ENCODE assay signal across 9 cellular contexts in the genomic region with DNA sequence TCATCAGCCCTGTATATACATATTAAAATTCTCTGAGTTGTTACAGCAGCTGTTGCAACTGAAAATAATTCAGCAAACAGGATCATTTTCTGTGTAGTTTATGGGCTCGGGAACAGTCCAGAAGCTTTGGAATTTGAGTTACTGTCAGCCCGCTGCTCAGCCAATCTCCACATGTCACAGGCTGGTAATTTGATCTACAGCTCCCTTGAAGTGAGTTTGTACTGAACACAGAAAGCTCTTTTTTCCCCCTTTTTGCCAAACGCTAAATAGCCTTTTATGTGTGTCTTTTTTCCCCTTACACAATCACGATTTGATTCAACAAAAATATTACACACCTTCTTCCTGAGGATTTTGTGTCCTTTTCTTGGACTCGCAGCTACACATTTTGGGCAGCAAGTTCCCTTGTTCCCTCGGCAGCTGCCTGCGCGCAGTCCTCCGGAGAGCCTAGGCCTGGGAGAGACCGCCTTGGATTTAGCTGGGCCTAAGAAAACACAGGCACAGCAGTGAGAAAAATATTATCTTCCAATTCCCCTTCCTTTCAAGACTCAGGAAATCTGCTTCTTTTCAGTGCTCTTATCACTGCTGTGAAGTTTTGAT.
DNase-seq lines count a peak whose midpoint lies in the region; ATAC-seq and TF ChIP-seq lines count a peak whose summit lies in the region.
"Had no signal": no experiment of that assay in that cellular context is flagged by ENCODE, and none has a peak within 500 bp of the region (broad histone marks: within the 10 kb centered on the region; RNA-seq: fewer than 3 reads in every experiment).

No MANE protein-coding gene starts in this region.

- peaks cover 39% of the 10 kb centered on the region for H3K4me1 Mint-ChIP-seq in neural progenitor cell
- no peaks in the 10 kb centered on the region for H3K4me1 Mint-ChIP-seq in activated CD4-positive, alpha-beta memory T cell treated with anti-CD3 and anti-CD28 coated beads, Interleukin-2, amount 10 ng/mL, durations not matched to agents 7 days and 5 days

- H3K9ac ChIP-seq in neural progenitor cell: peak overlapping the region; percentile 35

- no peak for TF ChIP-seq CTCF in esophagus muscularis mucosa (IDR thresholded peaks at IDR 0.05)
- TF ChIP-seq CTCF in neural progenitor cell (IDR thresholded peaks at IDR 0.05): no peak

- H3K27ac Mint-ChIP-seq in neural progenitor cell: peak overlapping the region; percentile 99
- H3K27ac Mint-ChIP-seq in activated CD4-positive, alpha-beta memory T cell treated with anti-CD3 and anti-CD28 coated beads, Interleukin-2, amount 10 ng/mL, durations not matched to agents 7 days and 5 days: no peak overlapping the region

- H3K4me2 ChIP-seq in neural progenitor cell: peak overlapping the region; percentile 69

- no peak for TF ChIP-seq EP300 in esophagus muscularis mucosa (IDR thresholded peaks at IDR 0.05)

- H3K27me3 ChIP-seq in esophagus muscularis mucosa: no peaks in the 10 kb centered on the region
- H3K27me3 ChIP-seq in neural progenitor cell: no peaks in the 10 kb centered on the region

- peak overlapping the region; percentile 3 to 33 (median 9) for H3K27ac ChIP-seq in esophagus muscularis mucosa (replicated peaks in 1 of 4)
- peak overlapping the region; percentile 66 for H3K27ac ChIP-seq in neural progenitor cell

- ATAC-seq in GM18505 (IDR thresholded peaks at IDR 0.05; ENCODE audit: unreplicated experiment): no peak

- intact Hi-C loops in esophagus muscularis mucosa (cut with DNase I): no loop called here

- H3K4me3 Mint-ChIP-seq in neural progenitor cell: peak overlapping the region; percentile 74
- no peak overlapping the region for H3K4me3 Mint-ChIP-seq in activated CD4-positive, alpha-beta memory T cell treated with anti-CD3 and anti-CD28 coated beads, Interleukin-2, amount 10 ng/mL, durations not matched to agents 7 days and 5 days

- H3K9me3 ChIP-seq in esophagus muscularis mucosa (no peaks in the 10 kb centered on the region), neural progenitor cell (ENCODE audit: low read depth) (no peaks in the 10 kb centered on the region)

- POLR2A ChIA-PET in activated CD4-positive, alpha-beta memory T cell treated with anti-CD3 and anti-CD28 coated beads, Interleukin-2, amount 10 ng/mL, durations not matched to agents 7 days and 5 days (lab: Charles Lee): no interaction called here

- H3K36me3 ChIP-seq in esophagus muscularis mucosa (no peaks in the 10 kb centered on the region), neural progenitor cell (no peaks in the 10 kb centered on the region)

- no peaks in the 10 kb centered on the region for H3K36me3 Mint-ChIP-seq in neural progenitor cell
- peaks cover 4% of the 10 kb centered on the region for H3K36me3 Mint-ChIP-seq in activated CD4-positive, alpha-beta memory T cell treated with anti-CD3 and anti-CD28 coated beads, Interleukin-2, amount 10 ng/mL, durations not matched to agents 7 days and 5 days (ENCODE audit: low read depth)

- H3K4me1 ChIP-seq in esophagus muscularis mucosa (peaks cover 0 to 7% (median 3%) of the 10 kb centered on the region in 4 donors), neural progenitor cell (peaks cover 36% of the 10 kb centered on the region)

- no peaks in the 10 kb centered on the region for H3K79me2 ChIP-seq in neural progenitor cell (ENCODE audit: low read depth)

- TF ChIP-seq POLR2A in esophagus muscularis mucosa (IDR thresholded peaks at IDR 0.05; ENCODE audit: low read depth) (no peak), GM18505 (IDR thresholded peaks at IDR 0.05; ENCODE audit: borderline replicate concordance, extremely low read depth, insufficient read depth, insufficient read length) (no peak)

- H4K20me1 ChIP-seq in neural progenitor cell (ENCODE audit: low read depth): no peaks in the 10 kb centered on the region

- H2AFZ ChIP-seq in neural progenitor cell (replicated peaks): peak overlapping the region; percentile 95

- no peak overlapping the region for H3K4me3 ChIP-seq in esophagus muscularis mucosa
- H3K4me3 ChIP-seq in neural progenitor cell: peak overlapping the region; percentile 28

- WGBS in esophagus muscularis mucosa: 67% methylated on average over 10 of the region's 10 CpGs

- peaks cover 25% of the 10 kb centered on the region for H3F3A ChIP-seq in neural progenitor cell (ENCODE audit: low read depth)

- peaks cover 2% of the 10 kb centered on the region for H3K9me3 Mint-ChIP-seq in neural progenitor cell
- peaks cover 6% of the 10 kb centered on the region for H3K9me3 Mint-ChIP-seq in activated CD4-positive, alpha-beta memory T cell treated with anti-CD3 and anti-CD28 coated beads, Interleukin-2, amount 10 ng/mL, durations not matched to agents 7 days and 5 days

- CTCF ChIA-PET in activated CD4-positive, alpha-beta memory T cell treated with anti-CD3 and anti-CD28 coated beads, Interleukin-2, amount 10 ng/mL, durations not matched to agents 7 days and 5 days (lab: Charles Lee): no interaction called here

- no peaks in the 10 kb centered on the region for H3K27me3 Mint-ChIP-seq in neural progenitor cell (ENCODE audit: insufficient read depth, low read depth)
- peaks cover 9% of the 10 kb centered on the region for H3K27me3 Mint-ChIP-seq in activated CD4-positive, alpha-beta memory T cell treated with anti-CD3 and anti-CD28 coated beads, Interleukin-2, amount 10 ng/mL, durations not matched to agents 7 days and 5 days

- DNase-seq in AG20443 (ENCODE audit: low spot score) (peak; percentile 43), NCI-H446 treated with DMSO at 0.1 percent for 48 hours (lab: John Stamatoyannopoulos, UW) (peak; percentile 55), esophagus muscularis mucosa (ENCODE audit: extremely low spot score) (peak; percentile 19), neural progenitor cell (ENCODE audit: low spot score) (peak; percentile 56), occipital lobe (lab: John Stamatoyannopoulos, UW) (no peak), NCI-H1048 (lab: John Stamatoyannopoulos, UW) (no peak)
- no peak for DNase-seq in activated CD4-positive, alpha-beta memory T cell treated with anti-CD3 and anti-CD28 coated beads, Interleukin-2, amount 10 ng/mL, durations not matched to agents 7 days and 5 days
- DNase-seq: GOT3 had no signal

Comparison
In these comparisons a context has a peak if more than half of its experiments do, and no peak if none do; other contexts are left out.
1. DNase-seq: peak in AG20443 (single experiment), NCI-H446 treated with DMSO at 0.1 percent for 48 hours (single experiment), esophagus muscularis mucosa (single experiment) and neural progenitor cell (single experiment); none in occipital lobe (single experiment), activated CD4-positive, alpha-beta memory T cell treated with anti-CD3 and anti-CD28 coated beads, Interleukin-2, amount 10 ng/mL, durations not matched to agents 7 days and 5 days (single experiment) and NCI-H1048 (single experiment).